In the genomic region with DNA sequence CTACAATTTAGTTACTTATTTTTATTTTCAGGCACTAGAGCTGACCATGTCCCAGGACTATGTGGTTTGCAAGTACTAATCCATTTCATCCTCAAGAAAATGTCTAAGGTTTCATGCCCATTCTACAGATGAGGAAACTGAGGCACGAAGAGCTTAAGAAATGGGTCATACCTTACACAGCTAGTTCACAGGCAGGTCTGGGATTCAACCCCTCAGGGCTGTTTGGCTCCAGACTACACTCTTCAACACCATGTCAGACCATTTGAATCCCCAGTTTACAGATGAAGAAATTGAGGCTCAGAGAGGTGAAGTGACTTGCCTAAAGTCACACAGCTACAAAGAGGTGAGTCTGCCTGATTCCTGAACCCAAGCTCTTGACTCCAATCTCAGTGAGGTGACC, we compare ENCODE assay signal across 29 cellular contexts.
"Had no signal": no experiment of that assay in that cellular context is flagged by ENCODE, and none has a peak within 500 bp of the region (broad histone marks: within the 10 kb centered on the region; RNA-seq: fewer than 3 reads in every experiment).

No MANE protein-coding gene starts in this region.

- H3K27me3 Mint-ChIP-seq: activated B cell treated with CpG ODN at 0.5 μM for 24 hours; activated CD8-positive, alpha-beta T cell treated with anti-CD3 and anti-CD28 coated beads for 36 hours; activated naive CD8-positive, alpha-beta T cell; activated T-helper 17 cell treated with anti-CD3 and anti-CD28 coated beads, Interleukin-2, amount 50 U/mL, for 72 hours; T-helper 17 cell had no signal

- DNase-seq: activated B cell treated with CpG ODN at 0.5 μM for 24 hours; activated CD4-positive, alpha-beta T cell treated with anti-CD3 and anti-CD28 coated beads for 48 hours; activated CD4-positive, alpha-beta T cell treated with anti-CD3 and anti-CD28 coated beads, Interleukin-2, amount 50 U/mL, for 1 hour; activated CD4-positive, alpha-beta T cell treated with anti-CD3 and anti-CD28 coated beads, Interleukin-2, amount 50 U/mL, for 48 hours; activated CD8-positive, alpha-beta memory T cell treated with anti-CD3 and anti-CD28 coated beads for 24 hours; activated CD8-positive, alpha-beta T cell treated with anti-CD3 and anti-CD28 coated beads for 36 hours; activated effector memory CD4-positive, alpha-beta T cell treated with Interleukin-2 at 50 U/mL for 16 hours; activated gamma-delta T cell treated with Interleukin-2 at 50 U/mL for 16 hours; activated naive CD4-positive, alpha-beta T cell treated with anti-CD3 and anti-CD28 coated beads, Interleukin-2, amount 50 U/mL, for 16 hours; activated naive CD4-positive, alpha-beta T cell treated with Interleukin-2 at 50 U/mL for 16 hours; activated T-cell treated with anti-CD3 and anti-CD28 coated beads, Interleukin-2, amount 50 U/mL, for 4 hours; amniotic stem cell; effector CD8-positive, alpha-beta T cell; esophagus squamous epithelium; foreskin melanocyte; heart right ventricle; T-helper 17 cell; T1000 had no signal

- H3K4me1 Mint-ChIP-seq: activated B cell treated with CpG ODN at 0.5 μM for 24 hours had no signal

- H3K9me3 Mint-ChIP-seq: activated B cell treated with CpG ODN at 0.5 μM for 24 hours; activated CD8-positive, alpha-beta T cell treated with anti-CD3 and anti-CD28 coated beads for 36 hours; activated T-cell treated with anti-CD3 and anti-CD28 coated beads, Interleukin-2, amount 50 U/mL, for 4 hours; activated T-helper 17 cell treated with anti-CD3 and anti-CD28 coated beads, Interleukin-2, amount 50 U/mL, for 72 hours; T-helper 2 cell treated with Interferon-gamma antibody and Interleukin-4, amounts not matched to agents 5 μg/mL and 100 μg/mL, for 36 hours had no signal

- H3K4me3 Mint-ChIP-seq: activated B cell treated with CpG ODN at 0.5 μM for 24 hours; activated CD8-positive, alpha-beta T cell treated with anti-CD3 and anti-CD28 coated beads for 36 hours; activated naive CD8-positive, alpha-beta T cell; activated T-cell treated with anti-CD3 and anti-CD28 coated beads, Interleukin-2, amount 50 U/mL, for 4 hours; activated T-helper 17 cell treated with anti-CD3 and anti-CD28 coated beads, Interleukin-2, amount 50 U/mL, for 72 hours; T-helper 17 cell; T-helper 2 cell treated with Interferon-gamma antibody and Interleukin-4, amounts not matched to agents 5 μg/mL and 100 μg/mL, for 36 hours had no signal

- H3K36me3 ChIP-seq: brain microvascular endothelial cell, esophagus squamous epithelium, gastroesophageal sphincter, heart right ventricle, WERI-Rb-1 had no signal

- FAIRE-seq: astrocyte, colon, endometrium, endothelial cell of umbilical vein had no signal

- H3K27ac Mint-ChIP-seq: activated B cell treated with CpG ODN at 0.5 μM for 24 hours; activated CD8-positive, alpha-beta T cell treated with anti-CD3 and anti-CD28 coated beads for 36 hours; activated naive CD8-positive, alpha-beta T cell; activated T-helper 17 cell treated with anti-CD3 and anti-CD28 coated beads, Interleukin-2, amount 50 U/mL, for 72 hours; T-helper 17 cell; T-helper 2 cell treated with Interferon-gamma antibody and Interleukin-4, amounts not matched to agents 5 μg/mL and 100 μg/mL, for 36 hours had no signal

- H3K27ac ChIP-seq: brain microvascular endothelial cell, epithelial cell of prostate, esophagus squamous epithelium, gastroesophageal sphincter, heart right ventricle, WERI-Rb-1 had no signal

- H3K4me1 ChIP-seq: esophagus squamous epithelium, gastroesophageal sphincter, heart right ventricle had no signal

- H3K4me3 ChIP-seq: esophagus squamous epithelium, gastroesophageal sphincter, heart right ventricle had no signal

- H3K27me3 ChIP-seq: brain microvascular endothelial cell, esophagus squamous epithelium, gastroesophageal sphincter, heart right ventricle had no signal

- H3K9me3 ChIP-seq: esophagus squamous epithelium, gastroesophageal sphincter, heart right ventricle had no signal
